1 cellular context compared by ENCODE assay signal in the genomic region with DNA sequence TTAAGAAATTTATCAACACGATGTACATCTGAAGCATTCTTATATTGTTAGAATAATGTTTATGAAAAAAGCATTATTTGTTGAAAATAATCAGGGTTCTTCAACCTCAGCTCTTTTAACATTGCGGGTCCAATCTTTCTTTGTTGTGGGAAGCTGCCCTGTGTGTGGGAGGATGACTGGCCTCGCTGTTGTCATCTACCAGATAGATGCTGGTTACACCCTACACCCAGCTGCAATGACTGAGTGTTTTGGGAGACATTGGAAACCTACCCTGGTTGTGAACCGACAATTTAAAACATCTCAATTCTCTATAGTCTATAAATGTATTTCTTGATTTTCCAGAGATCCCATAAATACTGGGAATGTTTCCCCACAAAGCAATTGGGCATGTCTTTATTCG.
TF ChIP-seq lines count a peak whose summit lies in the region.

No MANE protein-coding gene starts in this region.

TF ChIP-seq in WTC11, 78 proteins besides CTCF, POLR2A, EP300 and RAD21 (continued from another document):
- TF ChIP-seq ZNF532 (CRISPR knock-in tag; IDR thresholded peaks at IDR 0.05; ENCODE audit: borderline replicate concordance) (no peak), HMGA2 (CRISPR knock-in tag; IDR thresholded peaks at IDR 0.05) (no peak), ZNF416 (CRISPR knock-in tag; IDR thresholded peaks at IDR 0.05) (no peak), ZNF423 (CRISPR knock-in tag; IDR thresholded peaks at IDR 0.05) (no peak), PREB (CRISPR knock-in tag; IDR thresholded peaks at IDR 0.05; ENCODE audit: borderline replicate concordance) (no peak), ZNF671 (CRISPR knock-in tag; IDR thresholded peaks at IDR 0.05) (peak; percentile 80; the same call in 1 of the 2 replicates), ZBTB21 (CRISPR knock-in tag; IDR thresholded peaks at IDR 0.05; ENCODE audit: borderline replicate concordance) (no peak), GTF2I (CRISPR knock-in tag; conservative IDR thresholded peaks at IDR 0.05) (no peak), FOXJ3 (CRISPR knock-in tag; IDR thresholded peaks at IDR 0.05; ENCODE audit: borderline replicate concordance) (no peak), NFATC4 (CRISPR knock-in tag; IDR thresholded peaks at IDR 0.05) (peak; percentile 85; the same call in 1 of the 2 replicates), SMAD4 (CRISPR knock-in tag; IDR thresholded peaks at IDR 0.05) (no peak)
- TF ChIP-seq, protein P1, sequence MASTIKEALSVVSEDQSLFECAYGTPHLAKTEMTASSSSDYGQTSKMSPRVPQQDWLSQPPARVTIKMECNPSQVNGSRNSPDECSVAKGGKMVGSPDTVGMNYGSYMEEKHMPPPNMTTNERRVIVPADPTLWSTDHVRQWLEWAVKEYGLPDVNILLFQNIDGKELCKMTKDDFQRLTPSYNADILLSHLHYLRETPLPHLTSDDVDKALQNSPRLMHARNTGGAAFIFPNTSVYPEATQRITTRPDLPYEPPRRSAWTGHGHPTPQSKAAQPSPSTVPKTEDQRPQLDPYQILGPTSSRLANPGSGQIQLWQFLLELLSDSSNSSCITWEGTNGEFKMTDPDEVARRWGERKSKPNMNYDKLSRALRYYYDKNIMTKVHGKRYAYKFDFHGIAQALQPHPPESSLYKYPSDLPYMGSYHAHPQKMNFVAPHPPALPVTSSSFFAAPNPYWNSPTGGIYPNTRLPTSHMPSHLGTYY (CRISPR knock-in tag; IDR thresholded peaks at IDR 0.05), result peak; percentile 6; the same call in 1 of the 2 replicates
- TF ChIP-seq, protein P2, sequence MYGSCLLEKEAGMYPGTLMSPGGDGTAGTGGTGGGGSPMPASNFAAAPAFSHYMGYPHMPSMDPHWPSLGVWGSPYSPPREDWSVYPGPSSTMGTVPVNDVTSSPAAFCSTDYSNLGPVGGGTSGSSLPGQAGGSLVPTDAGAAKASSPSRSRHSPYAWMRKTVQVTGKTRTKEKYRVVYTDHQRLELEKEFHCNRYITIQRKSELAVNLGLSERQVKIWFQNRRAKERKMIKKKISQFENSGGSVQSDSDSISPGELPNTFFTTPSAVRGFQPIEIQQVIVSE (CRISPR knock-in tag; IDR thresholded peaks at IDR 0.05; ENCODE audit: borderline replicate concordance), result no peak
